8 cellular contexts compared by ENCODE assay signal in the genomic region with DNA sequence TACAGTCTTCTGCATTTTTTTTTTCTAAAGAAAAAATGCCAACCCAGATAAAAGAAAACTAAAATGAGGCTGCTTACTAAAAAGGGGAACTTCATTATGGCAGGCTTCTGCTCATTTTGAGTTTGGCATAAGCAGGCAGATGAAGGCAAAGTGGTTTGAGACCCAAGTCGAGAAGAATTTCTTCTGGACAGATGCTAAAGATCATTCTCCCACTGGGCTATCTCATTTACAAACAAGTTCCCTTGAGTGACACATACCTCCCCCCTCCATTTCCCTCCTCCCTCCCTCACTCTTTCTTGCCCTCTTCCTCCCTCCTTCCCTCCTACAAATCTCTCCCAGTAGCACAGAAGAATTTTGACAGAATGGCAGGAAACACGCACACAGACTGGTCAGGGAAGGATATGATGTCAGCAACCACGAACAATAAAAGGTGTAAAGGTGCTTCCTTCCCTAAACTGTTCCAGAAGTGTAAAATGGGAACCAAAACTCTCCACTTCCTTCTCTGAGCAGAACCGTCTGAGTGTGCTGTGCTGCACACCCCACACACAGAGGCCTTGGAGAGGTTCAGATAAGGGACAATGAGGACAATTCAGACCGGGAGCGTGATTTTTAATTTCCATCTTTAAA. TPM values are rescaled to one million over a fixed set of nuclear protein-coding genes. Genes with fewer than 3 reads are reported as not detected.
DNase-seq lines count a peak whose midpoint lies in the region; ATAC-seq, FAIRE-seq and TF ChIP-seq lines count a peak whose summit lies in the region.

No MANE protein-coding gene starts in this region.

- FAIRE-seq in frontal cortex (lab: Jason Lieb, UNC): no peak

- H3K79me2 ChIP-seq in HCT116 (ENCODE audit: insufficient read depth, low read length): no peaks in the 10 kb centered on the region
- peaks cover 15% of the 10 kb centered on the region; the same call in 1 of the 2 replicates for H3K79me2 ChIP-seq in Loucy (ENCODE audit: insufficient read depth, low read length)

- TF ChIP-seq POLR2A in GM18505 (IDR thresholded peaks at IDR 0.05; ENCODE audit: borderline replicate concordance, extremely low read depth, insufficient read depth, insufficient read length): peak; percentile 50
- TF ChIP-seq POLR2A in HCT116 (IDR thresholded peaks at IDR 0.05; ENCODE audit: borderline replicate concordance, extremely low read depth, insufficient read depth, insufficient read length): no peak

- DNase-seq in HCT116 (ENCODE audit: low read depth, low spot score) (peak; percentile 47), astrocyte of the hippocampus (ENCODE audit: low read depth, low spot score) (peak; percentile 53), left colon (peak in 1 of 2 donors; percentile 35), tibial artery (peak in 1 of 2 donors; percentile 37), frontal cortex (ENCODE audit: low spot score in 2 of 2) (no peak), NCI-H2171 treated with DMSO at 0.1 percent for 48 hours (lab: John Stamatoyannopoulos, UW) (no peak)

- CTCF ChIA-PET in HCT116 (lab: Charles Lee): no interaction called here

- H3K4me3 ChIP-seq in HCT116 (replicated peaks in 1 of 2; ENCODE audit: low read depth in 1 of 2, low read length in 2 of 2) (peak overlapping the region; percentile 13 to 35), Loucy (ENCODE audit: low read length, poor library complexity, severe bottlenecking) (peak overlapping the region; percentile 62), tibial artery (peak overlapping the region in 1 of 2 donors; percentile 30)

- TF ChIP-seq CTCF in HCT116 (IDR thresholded peaks at IDR 0.05 in 2 of 3, conservative IDR thresholded peaks at IDR 0.05 in 1 of 3; ENCODE audit: borderline replicate concordance in 1 of 3, insufficient read depth in 1 of 3, low read depth in 2 of 3, low read length in 2 of 3) (no peak), Loucy (conservative IDR thresholded peaks at IDR 0.05; ENCODE audit: low read length) (no peak), tibial artery (IDR thresholded peaks at IDR 0.05) (no peak)

- TF ChIP-seq RAD21 in HCT116 (IDR thresholded peaks at IDR 0.05; ENCODE audit: low read depth): 0 out of 2 replicates have a peak, but pooled peaks have one; percentile 7

- H3K4me1 ChIP-seq in HCT116 (ENCODE audit: control insufficient read depth in 1 of 2, insufficient read depth in 2 of 2, low read length in 2 of 2) (peaks cover 34 to 51% of the 10 kb centered on the region in 2 experiments), Loucy (ENCODE audit: insufficient read depth, low read length, poor library complexity, severe bottlenecking) (peaks cover 81% of the 10 kb centered on the region), tibial artery (peaks cover 0 to 90% (median 18%) of the 10 kb centered on the region in 4 donors)

- no TSS peak for BruUV-seq in HCT116 (replicated peaks; lab: Mats Ljungman, UMichigan)

- H4K20me1 ChIP-seq in HCT116 (ENCODE audit: insufficient read depth) (no peaks in the 10 kb centered on the region), Loucy (ENCODE audit: insufficient read depth, low read length, poor library complexity, severe bottlenecking) (no peaks in the 10 kb centered on the region)

- H3K4me2 ChIP-seq in HCT116 (ENCODE audit: low read length): peak overlapping the region; percentile 81
- peak overlapping the region; percentile 76 for H3K4me2 ChIP-seq in Loucy (ENCODE audit: low read depth, low read length, poor library complexity, severe bottlenecking)

- H3K9me3 ChIP-seq in HCT116 (ENCODE audit: control insufficient read depth in 1 of 2, insufficient read depth in 1 of 2, low read depth in 1 of 2, low read length in 2 of 2) (no peaks in the 10 kb centered on the region), Loucy (ENCODE audit: insufficient read depth, low read depth, low read length) (no peaks in the 10 kb centered on the region), tibial artery (no peaks in the 10 kb centered on the region)

- H3K9me2 ChIP-seq in HCT116 (ENCODE audit: insufficient read depth) (no peaks in the 10 kb centered on the region), Loucy (replicated peaks; ENCODE audit: low read depth, low read length) (no peaks in the 10 kb centered on the region)

- no peaks in the 10 kb centered on the region for H3K36me3 ChIP-seq in HCT116 (ENCODE audit: control insufficient read depth in 1 of 2, insufficient read depth in 2 of 2, low read length in 2 of 2)
- no peaks in the 10 kb centered on the region for H3K36me3 ChIP-seq in Loucy (ENCODE audit: insufficient read depth, low read length)
- peaks cover 0 to 10% (median 4%) of the 10 kb centered on the region in 3 donors for H3K36me3 ChIP-seq in tibial artery

- peak overlapping the region; percentile 45 for H3K9ac ChIP-seq in HCT116 (ENCODE audit: low read length)
- H3K9ac ChIP-seq in Loucy (ENCODE audit: low read depth, low read length, poor library complexity, severe bottlenecking): peak overlapping the region; percentile 64

- peaks cover 24% of the 10 kb centered on the region for H3F3A ChIP-seq in Loucy (ENCODE audit: low read depth)

- ATAC-seq in GM18505 (IDR thresholded peaks at IDR 0.05; ENCODE audit: unreplicated experiment) (peak; percentile 75), HCT116 (peak; percentile 83), left colon (peak; percentile 75)

- intact Hi-C loops in HCT116 (cut with micrococcal nuclease) (no loop called here), left colon (cut with DNase I, micrococcal nuclease) (loop anchor here in 1 of 2 donors (5.0 kb wide), 1 partner anchor 55 kb away; a partner anchor contains a TSS), tibial artery (cut with DNase I; ENCODE audit: low total_unique reads) (loop anchor here (5.0 kb wide), 2 partner anchors 40 to 55 kb away; a partner anchor contains a TSS)

- RAD21 ChIA-PET in HCT116 (lab: Charles Lee; ENCODE audit: low non-redundant PET in 1 of 2, low total read pairs in 2 of 2, uncharacterized antibody in 2 of 2, unreplicated experiment in 2 of 2): no interaction called here

- peak overlapping the region; percentile 72 for H3K27ac ChIP-seq in HCT116 (ENCODE audit: low read depth, low read length)
- H3K27ac ChIP-seq in tibial artery: peak overlapping the region; percentile 70 to 73

- POLR2A ChIA-PET in HCT116 (lab: Charles Lee): no interaction called here

- H3K27me3 ChIP-seq in HCT116 (ENCODE audit: insufficient read depth, low read length) (no peaks in the 10 kb centered on the region), Loucy (ENCODE audit: insufficient read depth, low read length, poor library complexity, severe bottlenecking) (no peaks in the 10 kb centered on the region), tibial artery (no peaks in the 10 kb centered on the region)

- peak overlapping the region; percentile 19 for H2AFZ ChIP-seq in HCT116 (ENCODE audit: low read depth, low read length, poor library complexity, severe bottlenecking)
- H2AFZ ChIP-seq in Loucy (ENCODE audit: low read length): no peak overlapping the region

TF ChIP-seq in HCT116, 20 proteins besides CTCF, POLR2A, EP300 and RAD21 (continues in another document):
- peak; percentile 30; the same call in 1 of the 2 replicates for TF ChIP-seq FOSL1 (IDR thresholded peaks at IDR 0.05; ENCODE audit: low read depth)
- TF ChIP-seq ZFX (IDR thresholded peaks at IDR 0.05): no peak
- peak; percentile 58 for TF ChIP-seq SP1 (IDR thresholded peaks at IDR 0.05; ENCODE audit: low read depth)
- no peak for TF ChIP-seq SRF (IDR thresholded peaks at IDR 0.05; ENCODE audit: low read depth)
- peak; percentile 42 for TF ChIP-seq JUND (IDR thresholded peaks at IDR 0.05)
- TF ChIP-seq CBX3 (IDR thresholded peaks at IDR 0.05; ENCODE audit: low read depth): peak; percentile 95
- TF ChIP-seq EGR1 (IDR thresholded peaks at IDR 0.05; ENCODE audit: low read depth): no peak
- TF ChIP-seq, protein P1, sequence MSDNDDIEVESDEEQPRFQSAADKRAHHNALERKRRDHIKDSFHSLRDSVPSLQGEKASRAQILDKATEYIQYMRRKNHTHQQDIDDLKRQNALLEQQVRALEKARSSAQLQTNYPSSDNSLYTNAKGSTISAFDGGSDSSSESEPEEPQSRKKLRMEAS (IDR thresholded peaks at IDR 0.05): peak; percentile 72
- TF ChIP-seq, protein P2, sequence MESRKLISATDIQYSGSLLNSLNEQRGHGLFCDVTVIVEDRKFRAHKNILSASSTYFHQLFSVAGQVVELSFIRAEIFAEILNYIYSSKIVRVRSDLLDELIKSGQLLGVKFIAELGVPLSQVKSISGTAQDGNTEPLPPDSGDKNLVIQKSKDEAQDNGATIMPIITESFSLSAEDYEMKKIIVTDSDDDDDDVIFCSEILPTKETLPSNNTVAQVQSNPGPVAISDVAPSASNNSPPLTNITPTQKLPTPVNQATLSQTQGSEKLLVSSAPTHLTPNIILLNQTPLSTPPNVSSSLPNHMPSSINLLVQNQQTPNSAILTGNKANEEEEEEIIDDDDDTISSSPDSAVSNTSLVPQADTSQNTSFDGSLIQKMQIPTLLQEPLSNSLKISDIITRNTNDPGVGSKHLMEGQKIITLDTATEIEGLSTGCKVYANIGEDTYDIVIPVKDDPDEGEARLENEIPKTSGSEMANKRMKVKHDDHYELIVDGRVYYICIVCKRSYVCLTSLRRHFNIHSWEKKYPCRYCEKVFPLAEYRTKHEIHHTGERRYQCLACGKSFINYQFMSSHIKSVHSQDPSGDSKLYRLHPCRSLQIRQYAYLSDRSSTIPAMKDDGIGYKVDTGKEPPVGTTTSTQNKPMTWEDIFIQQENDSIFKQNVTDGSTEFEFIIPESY (IDR thresholded peaks at IDR 0.05; ENCODE audit: extremely low read depth, insufficient replicate concordance, low read length): no peak
- TF ChIP-seq POLR2AphosphoS5 (IDR thresholded peaks at IDR 0.05; ENCODE audit: low read depth, low read length): 0 out of 2 replicates have a peak, but pooled peaks have one; percentile 28
- TF ChIP-seq, protein P3, sequence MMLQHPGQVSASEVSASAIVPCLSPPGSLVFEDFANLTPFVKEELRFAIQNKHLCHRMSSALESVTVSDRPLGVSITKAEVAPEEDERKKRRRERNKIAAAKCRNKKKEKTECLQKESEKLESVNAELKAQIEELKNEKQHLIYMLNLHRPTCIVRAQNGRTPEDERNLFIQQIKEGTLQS (IDR thresholded peaks at IDR 0.05): no peak
- TF ChIP-seq YY1 (IDR thresholded peaks at IDR 0.05; ENCODE audit: extremely low read depth, insufficient replicate concordance, low read depth, low read length): peak; percentile 9
- TF ChIP-seq TCF7L2 (IDR thresholded peaks at IDR 0.05; ENCODE audit: borderline replicate concordance, extremely low read depth, insufficient read depth, insufficient read length): no peak
- peak; percentile 45; the same call in 1 of the 2 replicates for TF ChIP-seq CEBPB (IDR thresholded peaks at IDR 0.05; ENCODE audit: low read depth)
- peak; percentile 31 for TF ChIP-seq ELF1 (IDR thresholded peaks at IDR 0.05; ENCODE audit: borderline replicate concordance, low read depth)
- no peak for TF ChIP-seq ZNF274 (IDR thresholded peaks at IDR 0.05; ENCODE audit: low read depth, low read length)

RNA-seq across cellular contexts. Expression of a gene that starts 55.9 kb away (rescaled TPM):
- total RNA-seq in HCT116 (2021; ENCODE audit: unreplicated experiment): 13.0 TPM
- polyA plus RNA-seq in HCT116 (2012): 8.0 and 10.7 TPM in 2 replicates
- 10 to 100 TPM; 10.0 to 27.4 TPM for total RNA-seq in left colon
- total RNA-seq in frontal cortex: 1,165 TPM

Comparison
In these comparisons a context has a peak if more than half of its experiments do, and no peak if none do; other contexts are left out.
1. DNase-seq: peak in HCT116 (single experiment) and astrocyte of the hippocampus (single experiment); none in frontal cortex (0 of 2) and NCI-H2171 treated with DMSO at 0.1 percent for 48 hours (single experiment).
2. RNA of a gene that starts 55.9 kb away (total RNA-seq): 1,165 TPM in frontal cortex (single experiment); 10.0 to 27.4 TPM in left colon and 13.0 TPM in HCT116 (single experiment); every median in the first group is over 10 times any median in the second.
3. Peak in every context shown above with its lines, with median percentiles within 50 percentile points of each other: ATAC-seq.